8 cellular contexts compared by ENCODE assay signal in genomic region chr16:67456383-67457140, GRCh38. TPM values are rescaled to one million over a fixed set of nuclear protein-coding genes. Genes with fewer than 3 reads are reported as not detected.
DNase-seq lines count a peak whose midpoint lies in the region; ATAC-seq and TF ChIP-seq lines count a peak whose summit lies in the region.

No MANE protein-coding gene starts in this region.

- H3K27me3 Mint-ChIP-seq in activated B cell treated with CpG ODN at 0.5 μM for 24 hours: no peaks in the 10 kb centered on the region

- peak overlapping the region; percentile 31 for H3K27ac Mint-ChIP-seq in activated B cell treated with CpG ODN at 0.5 μM for 24 hours

- in situ Hi-C loops in GM13977 (cut with MboI; ENCODE audit: low pct_unique_long_range_greater_than_20kb, low sequenced_read_pairs, unreplicated experiment): no loop called here

- H3F3A ChIP-seq in smooth muscle cell (ENCODE audit: low read depth): no peaks in the 10 kb centered on the region

- H3K4me1 Mint-ChIP-seq in activated B cell treated with CpG ODN at 0.5 μM for 24 hours: peaks cover 4% of the 10 kb centered on the region

- peaks cover 12% of the 10 kb centered on the region for H3K79me2 ChIP-seq in smooth muscle cell (ENCODE audit: low read depth)

- H4K20me1 ChIP-seq in smooth muscle cell (ENCODE audit: low read depth): peaks cover 98% of the 10 kb centered on the region

- no peaks in the 10 kb centered on the region for H3K9me3 Mint-ChIP-seq in activated B cell treated with CpG ODN at 0.5 μM for 24 hours

- intact Hi-C loops in activated B cell treated with CpG ODN at 0.5 μM for 24 hours (cut with micrococcal nuclease): no loop called here

- H3K27ac ChIP-seq in smooth muscle cell (ENCODE audit: low read depth): no peak overlapping the region

- H3K36me3 ChIP-seq in smooth muscle cell (ENCODE audit: low read depth): no peaks in the 10 kb centered on the region

- CTCF ChIA-PET in activated B cell treated with CpG ODN at 0.5 μM for 24 hours (lab: Charles Lee): interaction anchor here (1.1 to 1.5 kb wide), 3 partner anchors 9 to 29 kb away, joined by 3 to 5 read pairs (median 3); no protein-coding TSS in a partner anchor

- no peaks in the 10 kb centered on the region for H3K9me3 ChIP-seq in smooth muscle cell (replicated peaks; ENCODE audit: low read depth)

- TF ChIP-seq CTCF in GM13977 (IDR thresholded peaks at IDR 0.05; ENCODE audit: extremely low read depth, insufficient read depth, missing control alignments) (peak; percentile 7), activated B cell treated with CpG ODN at 0.5 μM for 24 hours (IDR thresholded peaks at IDR 0.05) (no peak), smooth muscle cell (IDR thresholded peaks at IDR 0.05; ENCODE audit: borderline replicate concordance, insufficient read depth, poor library complexity, severe bottlenecking) (peak; percentile 27)

- 77% methylated on average over 7 of the region's 7 CpGs for WGBS in smooth muscle cell (ENCODE audit: low lambda C conversion rate)

- no peak overlapping the region for H3K4me2 ChIP-seq in smooth muscle cell

- no peak for ATAC-seq in activated B cell treated with CpG ODN at 0.5 μM for 24 hours (ENCODE audit: low read depth)

- H3K27me3 ChIP-seq in smooth muscle cell (ENCODE audit: low read depth): no peaks in the 10 kb centered on the region

- H3K4me3 Mint-ChIP-seq in activated B cell treated with CpG ODN at 0.5 μM for 24 hours: no peak overlapping the region

- DNase-seq in GM13977 (ENCODE audit: low spot score) (no peak), activated B cell treated with CpG ODN at 0.5 μM for 24 hours (no peak), hepatic stellate cell (ENCODE audit: low spot score) (peak; percentile 72), smooth muscle cell (lab: John Stamatoyannopoulos, UW; ENCODE audit: unreplicated experiment) (no peak), epidermal melanocyte (ENCODE audit: insufficient read length, low spot score) (no peak), activated T-cell treated with anti-CD3 and anti-CD28 coated beads for 4 hours (no peak), NCI-H146 (lab: John Stamatoyannopoulos, UW) (no peak)
- no peak for DNase-seq in activated CD8-positive, alpha-beta memory T cell treated with anti-CD3 and anti-CD28 coated beads, Interleukin-2, amount 50 U/mL, for 48 hours

- peaks cover 55% of the 10 kb centered on the region for H3K36me3 Mint-ChIP-seq in activated B cell treated with CpG ODN at 0.5 μM for 24 hours (ENCODE audit: low read depth)

- POLR2A ChIA-PET in activated B cell treated with CpG ODN at 0.5 μM for 24 hours (lab: Charles Lee): interaction anchor here (1.5 kb wide), 1 partner anchor 9 kb away, joined by 3 read pairs; no protein-coding TSS in a partner anchor

- H2AFZ ChIP-seq in smooth muscle cell (ENCODE audit: low read depth): no peak overlapping the region

- H3K4me3 ChIP-seq in smooth muscle cell: no peak overlapping the region

- H3K4me1 ChIP-seq in smooth muscle cell (ENCODE audit: low read depth): no peaks in the 10 kb centered on the region

- no peak overlapping the region for H3K9ac ChIP-seq in smooth muscle cell (ENCODE audit: low read depth)

RNA-seq across cellular contexts. Expression of gene ATP6V0D1, which starts 24.4 kb away (rescaled TPM):
- total RNA-seq in activated B cell treated with CpG ODN at 0.5 μM for 24 hours (70.2 and 74.5 TPM in 2 replicates), smooth muscle cell (74.7 and 96.8 TPM in 2 replicates)
- 114 and 128 TPM in 2 replicates for polyA plus RNA-seq in smooth muscle cell

RNA-seq across cellular contexts. Expression of gene HSD11B2, which starts 25.6 kb away (rescaled TPM):
- total RNA-seq in activated B cell treated with CpG ODN at 0.5 μM for 24 hours: 0.49 TPM in 1 of 2 replicates, not detected in the other
- total RNA-seq in smooth muscle cell: not detected in 2 replicates
- polyA plus RNA-seq in smooth muscle cell: not detected in 2 replicates

RNA-seq across cellular contexts. Expression of gene AGRP, which starts 26.8 kb away (rescaled TPM):
- total RNA-seq in activated B cell treated with CpG ODN at 0.5 μM for 24 hours (not detected in 2 replicates), smooth muscle cell (not detected in 2 replicates)
- not detected in 2 replicates for polyA plus RNA-seq in smooth muscle cell

RNA-seq across cellular contexts. Expression of gene ZDHHC1, which starts 40.3 kb away (rescaled TPM):
- total RNA-seq in activated B cell treated with CpG ODN at 0.5 μM for 24 hours (2.8 and 3.8 TPM in 2 replicates), smooth muscle cell (7.1 and 7.9 TPM in 2 replicates)
- polyA plus RNA-seq in smooth muscle cell: 14.2 and 15.7 TPM in 2 replicates
